8 cellular contexts compared by ENCODE assay signal in genomic region chr4:27692098-27692679, GRCh38.
DNase-seq lines count a peak whose midpoint lies in the region; ATAC-seq, FAIRE-seq and TF ChIP-seq lines count a peak whose summit lies in the region.

No MANE protein-coding gene starts in this region.

- DNase-seq in GM10266 (ENCODE audit: extremely low spot score) (peak; percentile 14), RCC 7860 (ENCODE audit: low spot score) (peak; percentile 43), hepatic stellate cell (ENCODE audit: low spot score) (peak; percentile 3), NCI-H2107 treated with DMSO at 0.1 percent for 48 hours (lab: John Stamatoyannopoulos, UW; ENCODE audit: unreplicated experiment) (no peak), omental fat pad (ENCODE audit: low spot score) (no peak)

- no peak for FAIRE-seq in RCC 7860 (lab: Jason Lieb, UNC)

- ATAC-seq in GM21423 (IDR thresholded peaks at IDR 0.05; ENCODE audit: unreplicated experiment) = peak; percentile 70
- peak; percentile 58 for ATAC-seq in HG03558 (IDR thresholded peaks at IDR 0.05; ENCODE audit: extremely low read depth, unreplicated experiment)
- no peak for ATAC-seq in GM21737 (IDR thresholded peaks at IDR 0.05; ENCODE audit: unreplicated experiment)
- no peak for ATAC-seq in omental fat pad (ENCODE audit: low FRiP score)

- TF ChIP-seq CTCF in GM10266 (IDR thresholded peaks at IDR 0.05; ENCODE audit: control insufficient read depth, insufficient read depth, low read depth, missing control alignments) (peak; percentile 64), omental fat pad (IDR thresholded peaks at IDR 0.05) (no peak)

Comparison
In these comparisons a context has a peak if more than half of its experiments do, and no peak if none do; other contexts are left out.
1. DNase-seq: peak in GM10266 (single experiment), RCC 7860 (single experiment) and hepatic stellate cell (single experiment); none in NCI-H2107 treated with DMSO at 0.1 percent for 48 hours (single experiment) and omental fat pad (single experiment).
2. ATAC-seq: peak in GM21423 (single experiment) and HG03558 (single experiment); none in GM21737 (single experiment) and omental fat pad (single experiment).